Comparison of ENCODE assay signal across 13 cellular contexts in genomic region chr10:44966816-44967509, GRCh38. TPM values are rescaled to one million over a fixed set of nuclear protein-coding genes. Genes with fewer than 3 reads are reported as not detected.
A peak's percentile ranks its signal among the peaks of the same experiment; 100 is the strongest.
DNase-seq lines count a peak whose midpoint lies in the region; TF ChIP-seq lines count a peak whose summit lies in the region.
"Had no signal": no experiment of that assay in that cellular context is flagged by ENCODE, and none has a peak within 500 bp of the region (broad histone marks: within the 10 kb centered on the region; RNA-seq: fewer than 3 reads in every experiment).

No MANE protein-coding gene starts in this region.

- H3K79me2 ChIP-seq in mammary epithelial cell (ENCODE audit: insufficient read depth, low read length): no peaks in the 10 kb centered on the region

- in situ Hi-C loops in mammary epithelial cell (cut with MboI; ENCODE audit: low sequenced_read_pairs in 2 of 2): no loop called here

- DNase-seq in activated CD4-positive, CD25-positive, alpha-beta regulatory T cell treated with anti-CD3 and anti-CD28 coated beads, Interleukin-2, amount 50 U/mL, for 72 hours: peak; percentile 19
- DNase-seq in activated CD4-positive, CD25-positive, alpha-beta regulatory T cell (lab: John Stamatoyannopoulos, UW): no peak
- no peak for DNase-seq in mammary epithelial cell
- DNase-seq in NCI-H510A (lab: John Stamatoyannopoulos, UW): no peak
- no peak for DNase-seq in activated naive CD4-positive, alpha-beta T cell (lab: John Stamatoyannopoulos, UW)
- DNase-seq in AG08395 (ENCODE audit: low spot score): no peak
- DNase-seq: ACHN, cortex of kidney, KG1 had no signal

- H3K27me3 ChIP-seq in mammary epithelial cell (ENCODE audit: insufficient read depth, low read length) (no peaks in the 10 kb centered on the region), liver (ENCODE audit: control insufficient read depth in 4 of 4, insufficient read depth in 4 of 4, low read length in 3 of 4) (no peaks in the 10 kb centered on the region)

- no peaks in the 10 kb centered on the region for H4K20me1 ChIP-seq in mammary epithelial cell (ENCODE audit: insufficient read depth, low read length)

- peaks cover 6% of the 10 kb centered on the region for H3K4me1 ChIP-seq in mammary epithelial cell (ENCODE audit: insufficient read depth, low read length)
- peaks cover 2 to 31% (median 11%) of the 10 kb centered on the region in 4 donors for H3K4me1 ChIP-seq in liver (ENCODE audit: control insufficient read depth in 4 of 4, insufficient read depth in 4 of 4, low read length in 3 of 4)

- TF ChIP-seq RAD21 in liver (IDR thresholded peaks at IDR 0.05): no peak

- 94% methylated on average over 8 of the region's 8 CpGs for WGBS in mammary epithelial cell (ENCODE audit: low coverage, missing lambda C conversion rate)
- 91% methylated on average over 8 of the region's 8 CpGs for WGBS in liver

- intact Hi-C loops in mammary epithelial cell (cut with micrococcal nuclease): no loop called here

- CTCF ChIA-PET in mammary epithelial cell (lab: Charles Lee; ENCODE audit: low non-redundant PET): no interaction called here

- H3K4me2 ChIP-seq in mammary epithelial cell (ENCODE audit: insufficient read depth, low read depth, low read length): no peak overlapping the region

- H3K9ac ChIP-seq in mammary epithelial cell (ENCODE audit: insufficient read depth, low read length) (no peak overlapping the region), liver (ENCODE audit: low read depth in 1 of 2, low read length in 2 of 2) (no peak overlapping the region)

- dilution Hi-C loops in mammary epithelial cell (cut with HindIII; ENCODE audit: low sequenced_read_pairs): loop anchor here (5.0 kb wide), 1 partner anchor 55 kb away; the partner anchor contains the start of gene TMEM72

- H3K36me3 ChIP-seq in mammary epithelial cell (ENCODE audit: insufficient read depth, low read length) (no peaks in the 10 kb centered on the region), liver (ENCODE audit: control insufficient read depth in 4 of 4, insufficient read depth in 3 of 4, low read depth in 1 of 4, low read length in 3 of 4) (no peaks in the 10 kb centered on the region)

- BruUV-seq in mammary epithelial cell (replicated peaks; lab: Mats Ljungman, UMichigan): no TSS peak

- H3K4me3 ChIP-seq in mammary epithelial cell (replicated peaks in 1 of 3; ENCODE audit: insufficient read depth in 1 of 3, low read depth in 2 of 3, low read length in 3 of 3) (no peak overlapping the region), liver (ENCODE audit: low read depth in 1 of 3, low read length in 3 of 3) (no peak overlapping the region)

- no peak overlapping the region for H3K27ac ChIP-seq in mammary epithelial cell (ENCODE audit: insufficient read depth, low read depth, low read length)
- peak overlapping the region; percentile 44 to 48 for H3K27ac ChIP-seq in liver (ENCODE audit: low read depth in 1 of 2, low read length in 2 of 2)
- peak overlapping the region; percentile 95 for H3K27ac ChIP-seq in temporal lobe (ENCODE audit: low read depth, low read length)

- peak; percentile 22 to 23 for TF ChIP-seq CTCF in mammary epithelial cell (conservative IDR thresholded peaks at IDR 0.05 in 1 of 2, IDR thresholded peaks at IDR 0.05 in 1 of 2; ENCODE audit: extremely low read depth in 1 of 2, insufficient read depth in 1 of 2, low read depth in 1 of 2, low read length in 2 of 2)
- no peak for TF ChIP-seq CTCF in liver (IDR thresholded peaks at IDR 0.05; ENCODE audit: low read depth, low read length, missing input control)

- H2AFZ ChIP-seq in mammary epithelial cell (ENCODE audit: low read depth, low read length): no peak overlapping the region

- no peaks in the 10 kb centered on the region for H3K9me3 ChIP-seq in mammary epithelial cell (replicated peaks; ENCODE audit: insufficient read depth, low read length)
- H3K9me3 ChIP-seq in liver (ENCODE audit: control insufficient read depth in 4 of 4, low read length in 3 of 4): no peaks in the 10 kb centered on the region

TF ChIP-seq in liver, 16 proteins besides CTCF, POLR2A, EP300 and RAD21:
- no peak for TF ChIP-seq FOXA1 (IDR thresholded peaks at IDR 0.05)
- TF ChIP-seq RXRA (IDR thresholded peaks at IDR 0.05): no peak
- no peak for TF ChIP-seq ATF3 (IDR thresholded peaks at IDR 0.05)
- TF ChIP-seq HNF4G (IDR thresholded peaks at IDR 0.05): no peak
- no peak for TF ChIP-seq NR2F2 (IDR thresholded peaks at IDR 0.05)
- TF ChIP-seq GABPA (IDR thresholded peaks at IDR 0.05 in 1 of 2, conservative IDR thresholded peaks at IDR 0.05 in 1 of 2): no peak
- TF ChIP-seq REST (IDR thresholded peaks at IDR 0.05): no peak
- no peak for TF ChIP-seq MAX (IDR thresholded peaks at IDR 0.05)
- no peak for TF ChIP-seq YY1 (IDR thresholded peaks at IDR 0.05)
- TF ChIP-seq JUND (IDR thresholded peaks at IDR 0.05): no peak
- no peak for TF ChIP-seq HNF4A (conservative IDR thresholded peaks at IDR 0.05)
- no peak for TF ChIP-seq ZBTB33 (IDR thresholded peaks at IDR 0.05)
- TF ChIP-seq FOXA2 (IDR thresholded peaks at IDR 0.05): no peak
- no peak for TF ChIP-seq TAF1 (conservative IDR thresholded peaks at IDR 0.05)
- TF ChIP-seq SP1 (IDR thresholded peaks at IDR 0.05): no peak

RNA-seq across cellular contexts. Expression of gene RASSF4, which starts 7.4 kb away (rescaled TPM):
- total RNA-seq in mammary epithelial cell (1 to 10 TPM; 1.4 to 4.0 TPM), liver (10 to 100 TPM in 1 of 2 donors, 1 to 10 TPM in 1; 8.2 to 26.9 TPM), temporal lobe (12.0 TPM)
- polyA plus RNA-seq in mammary epithelial cell (3.4 TPM), liver (10 to 100 TPM; 12.4 to 12.5 TPM)
- 8.9 TPM for polyA minus RNA-seq in mammary epithelial cell

RNA-seq across cellular contexts. Expression of gene DEPP1, which starts 11.6 kb away (rescaled TPM):
- total RNA-seq in mammary epithelial cell (10 to 100 TPM; 25.0 to 45.6 TPM), liver (10 to 100 TPM; 10.7 to 33.4 TPM), temporal lobe (3.4 TPM)
- polyA plus RNA-seq in mammary epithelial cell (139 TPM), liver (10 to 100 TPM; 33.5 to 79.3 TPM)
- polyA minus RNA-seq in mammary epithelial cell: 230 TPM

RNA-seq across cellular contexts. Expression of gene ZNF22, which starts 33.8 kb away (rescaled TPM):
- total RNA-seq in mammary epithelial cell (1 to 10 TPM; 7.2 to 7.7 TPM), liver (10 to 100 TPM; 19.3 to 22.6 TPM), temporal lobe (34.4 TPM)
- polyA plus RNA-seq in mammary epithelial cell (2.7 TPM), liver (10 to 100 TPM; 10.3 to 21.3 TPM)
- 1.9 TPM for polyA minus RNA-seq in mammary epithelial cell

RNA-seq across cellular contexts. Expression of gene TMEM72, which starts 55.8 kb away (rescaled TPM):
- not detected for total RNA-seq in mammary epithelial cell
- not detected for polyA plus RNA-seq in mammary epithelial cell
- polyA minus RNA-seq in mammary epithelial cell: not detected
- total RNA-seq in liver: under 1 TPM in 1 of 2 donors, not detected in 1; 0.33 TPM
- polyA plus RNA-seq in liver: under 1 TPM in 1 of 2 donors, not detected in 1; 0.02 TPM
- total RNA-seq in temporal lobe: not detected
- total RNA-seq: activated CD8-positive, alpha-beta memory T cell treated with anti-CD3 and anti-CD28 coated beads for 36 hours; lower leg skin had no signal
